11 cellular contexts compared by ENCODE assay signal in genomic region chr13:30141773-30142501, GRCh38.
DNase-seq lines count a peak whose midpoint lies in the region; ATAC-seq, FAIRE-seq and TF ChIP-seq lines count a peak whose summit lies in the region.
"Had no signal": no experiment of that assay in that cellular context is flagged by ENCODE, and none has a peak within 500 bp of the region (broad histone marks: within the 10 kb centered on the region; RNA-seq: fewer than 3 reads in every experiment).

No MANE protein-coding gene starts in this region.

- no peak for TF ChIP-seq RAD21 in A549 (conservative IDR thresholded peaks at IDR 0.05 in 1 of 2, IDR thresholded peaks at IDR 0.05 in 1 of 2)

- no peaks in the 10 kb centered on the region for H3K36me3 Mint-ChIP-seq in CD8-positive, alpha-beta T cell
- no peaks in the 10 kb centered on the region for H3K36me3 Mint-ChIP-seq in activated CD8-positive, alpha-beta T cell treated with anti-CD3 and anti-CD28 coated beads for 36 hours (ENCODE audit: low read depth)

- peaks cover 6% of the 10 kb centered on the region for H3K9me3 Mint-ChIP-seq in CD8-positive, alpha-beta T cell
- peaks cover 3% of the 10 kb centered on the region for H3K9me3 Mint-ChIP-seq in activated CD8-positive, alpha-beta T cell treated with anti-CD3 and anti-CD28 coated beads for 36 hours

- no peak overlapping the region for H3K4me3 Mint-ChIP-seq in CD8-positive, alpha-beta T cell
- no peak overlapping the region for H3K4me3 Mint-ChIP-seq in activated CD8-positive, alpha-beta T cell treated with anti-CD3 and anti-CD28 coated beads for 36 hours

- no peak for TF ChIP-seq CTCF in A549 (IDR thresholded peaks at IDR 0.05)
- no peak for TF ChIP-seq CTCF in CD8-positive, alpha-beta T cell (IDR thresholded peaks at IDR 0.05)
- no peak for TF ChIP-seq CTCF in activated CD8-positive, alpha-beta T cell treated with anti-CD3 and anti-CD28 coated beads for 36 hours (IDR thresholded peaks at IDR 0.05)
- no peak for TF ChIP-seq CTCF in GM13976 (IDR thresholded peaks at IDR 0.05; ENCODE audit: borderline replicate concordance, control extremely low read depth, extremely low read depth, insufficient read depth, missing control alignments)

- POLR2A ChIA-PET in A549 (lab: Yijun Ruan, JAX): interaction anchor here (1.0 to 1.7 kb wide), 3 partner anchors 9 to 292 kb away, joined by 3 to 4 read pairs (median 4); partner anchors contain the start of genes UBE2L5 and UBL3
- POLR2A ChIA-PET in CD8-positive, alpha-beta T cell (lab: Charles Lee): interaction anchor here (1.1 to 1.4 kb wide), 2 partner anchors 9 to 165 kb away, joined by 3 read pairs; partner anchors contain the start of gene KATNAL1
- POLR2A ChIA-PET in activated CD8-positive, alpha-beta T cell treated with anti-CD3 and anti-CD28 coated beads for 36 hours (lab: Charles Lee): interaction anchor here (0.9 to 1.3 kb wide), 4 partner anchors 9 to 292 kb away, joined by 3 to 4 read pairs (median 3); no protein-coding TSS in a partner anchor

- ATAC-seq in A549: no peak
- ATAC-seq in CD8-positive, alpha-beta T cell: no peak
- ATAC-seq in activated CD8-positive, alpha-beta T cell treated with anti-CD3 and anti-CD28 coated beads for 36 hours: no peak
- ATAC-seq in HG03439 (IDR thresholded peaks at IDR 0.05; ENCODE audit: unreplicated experiment): no peak
- ATAC-seq in GM21576 (IDR thresholded peaks at IDR 0.05; ENCODE audit: unreplicated experiment): no peak

- no peak for DNase-seq in A549 (ENCODE audit: low read depth in 1 of 2, low spot score in 1 of 2)
- no peak for DNase-seq in CD8-positive, alpha-beta T cell
- no peak for DNase-seq in activated CD8-positive, alpha-beta T cell treated with anti-CD3 and anti-CD28 coated beads for 36 hours
- no peak for DNase-seq in DMS53 (lab: John Stamatoyannopoulos, UW)
- no peak for DNase-seq in GM13976 (ENCODE audit: low spot score)
- DNase-seq: left ventricle myocardium inferior, NCI-H1092 had no signal

- H3K4me1 Mint-ChIP-seq in CD8-positive, alpha-beta T cell (ENCODE audit: low read depth): peaks cover 40% of the 10 kb centered on the region
- H3K4me1 Mint-ChIP-seq in activated CD8-positive, alpha-beta T cell treated with anti-CD3 and anti-CD28 coated beads for 36 hours (ENCODE audit: low read depth): peaks cover 40% of the 10 kb centered on the region

- H3K9me3 ChIP-seq in A549 (peaks cover 7% of the 10 kb centered on the region; the same call in 2 of the 3 replicates), mesodermal cell (ENCODE audit: control insufficient read depth, low read length) (peaks cover 14% of the 10 kb centered on the region)
- H3K9me3 ChIP-seq in CD8-positive, alpha-beta T cell (ENCODE audit: low read length): peaks cover 9% of the 10 kb centered on the region
- H3K9me3 ChIP-seq: ovary had no signal

- no peaks in the 10 kb centered on the region for H3K27me3 Mint-ChIP-seq in CD8-positive, alpha-beta T cell (ENCODE audit: low read depth)
- no peaks in the 10 kb centered on the region for H3K27me3 Mint-ChIP-seq in activated CD8-positive, alpha-beta T cell treated with anti-CD3 and anti-CD28 coated beads for 36 hours

- intact Hi-C loops in CD8-positive, alpha-beta T cell (cut with DNase I, micrococcal nuclease): loop anchor here in 1 of 2 experiments (10.0 kb wide), 1 partner anchor 603 kb away; no protein-coding TSS in a partner anchor
- intact Hi-C loops in activated CD8-positive, alpha-beta T cell treated with anti-CD3 and anti-CD28 coated beads for 36 hours (cut with micrococcal nuclease): loop anchor here (10.0 kb wide), 1 partner anchor 653 kb away; no protein-coding TSS in a partner anchor

- H3K4me3 ChIP-seq in A549 (no peak overlapping the region), mesodermal cell (ENCODE audit: extremely low read depth, insufficient read depth, low read length, poor library complexity, severe bottlenecking) (no peak overlapping the region)
- H3K4me3 ChIP-seq in CD8-positive, alpha-beta T cell (ENCODE audit: low read depth, low read length): no peak overlapping the region
- H3K4me3 ChIP-seq: left ventricle myocardium inferior, ovary had no signal

- no peak for TF ChIP-seq POLR2A in A549 (IDR thresholded peaks at IDR 0.05; ENCODE audit: low read length)

- H3K4me1 ChIP-seq in A549 (peaks cover 25% of the 10 kb centered on the region), mesodermal cell (ENCODE audit: control insufficient read depth, insufficient read depth, low read length, poor library complexity, severe bottlenecking) (peaks cover 13% of the 10 kb centered on the region)
- H3K4me1 ChIP-seq in CD8-positive, alpha-beta T cell (ENCODE audit: insufficient read depth, low read length): peaks cover 30% of the 10 kb centered on the region

- no peaks in the 10 kb centered on the region for H3K36me3 ChIP-seq in CD8-positive, alpha-beta T cell (ENCODE audit: insufficient read depth, low read length)
- H3K36me3 ChIP-seq in mesodermal cell (ENCODE audit: control insufficient read depth, insufficient read depth, low read length): no peaks in the 10 kb centered on the region
- H3K36me3 ChIP-seq: left ventricle myocardium inferior, ovary had no signal

- H3K27me3 ChIP-seq in CD8-positive, alpha-beta T cell (ENCODE audit: insufficient read depth, low read length): no peaks in the 10 kb centered on the region
- H3K27me3 ChIP-seq: ovary had no signal

- H3K27ac ChIP-seq in A549: peak overlapping the region in 1 of 2 experiments; percentile 85; a peak in 4 of 6 replicates
- no peak overlapping the region for H3K27ac ChIP-seq in CD8-positive, alpha-beta T cell (ENCODE audit: low read depth, low read length)
- peak overlapping the region; percentile 93 for H3K27ac ChIP-seq in mesodermal cell (ENCODE audit: low read depth, low read length, severe bottlenecking)
- H3K27ac ChIP-seq: left ventricle myocardium inferior had no signal

- WGBS in A549 (ENCODE audit: missing lambda C conversion rate): 35% methylated on average over 6 of the region's 6 CpGs
- 92 to 94% methylated on average over 4 of the region's 6 CpGs for WGBS in mesodermal cell (ENCODE audit: insufficient coverage in 2 of 2), 2 experiments

- CTCF ChIA-PET in A549 (lab: Yijun Ruan, JAX): interaction anchor here (0.5 to 6.8 kb wide), 5 partner anchors 10 to 669 kb away, joined by 3 to 69 read pairs (median 3); no protein-coding TSS in a partner anchor
- CTCF ChIA-PET in CD8-positive, alpha-beta T cell (lab: Charles Lee): interaction anchor here (0.6 to 30.1 kb wide), 7 partner anchors 11 to 320 kb away, joined by 3 to 630 read pairs (median 4); no protein-coding TSS in a partner anchor
- CTCF ChIA-PET in activated CD8-positive, alpha-beta T cell treated with anti-CD3 and anti-CD28 coated beads for 36 hours (lab: Charles Lee): interaction anchor here (1.1 to 6.0 kb wide), 6 partner anchors 9 to 230 kb away, joined by 3 to 102 read pairs (median 4); no protein-coding TSS in a partner anchor

- peak overlapping the region; percentile 54 for H3K4me2 ChIP-seq in A549

- no peak for FAIRE-seq in A549 (lab: Jason Lieb, UNC)

- no peak for TF ChIP-seq EP300 in A549 (IDR thresholded peaks at IDR 0.05)

- in situ Hi-C loops in GM13976 (cut with MboI; ENCODE audit: low sequenced_read_pairs, unreplicated experiment): loop anchor here (10.0 to 25.0 kb wide), 3 partner anchors 193 to 645 kb away; no protein-coding TSS in a partner anchor

- H3K27ac Mint-ChIP-seq in CD8-positive, alpha-beta T cell: peak overlapping the region; percentile 64
- peak overlapping the region; percentile 56 for H3K27ac Mint-ChIP-seq in activated CD8-positive, alpha-beta T cell treated with anti-CD3 and anti-CD28 coated beads for 36 hours

TF ChIP-seq in A549, 52 proteins besides CTCF, POLR2A, EP300 and RAD21:
- TF ChIP-seq MAFK (IDR thresholded peaks at IDR 0.05; ENCODE audit: partially characterized antibody) (no peak), HOXB13 (CRISPR knock-in tag; IDR thresholded peaks at IDR 0.05; ENCODE audit: low read depth) (no peak), CHD4 (IDR thresholded peaks at IDR 0.05; ENCODE audit: borderline replicate concordance) (no peak), USF2 (IDR thresholded peaks at IDR 0.05) (no peak), MAX (IDR thresholded peaks at IDR 0.05) (no peak), MAZ (IDR thresholded peaks at IDR 0.05; ENCODE audit: borderline replicate concordance, low read depth, low read length) (no peak), NR3C1 (IDR thresholded peaks at IDR 0.05) (no peak), CEBPB (IDR thresholded peaks at IDR 0.05) (no peak), EHMT2 (IDR thresholded peaks at IDR 0.05; ENCODE audit: low read depth) (no peak)
